Comparison of ENCODE assay signal across 8 cellular contexts in genomic region chr18:839224-840079, GRCh38. TPM values are rescaled to one million over a fixed set of nuclear protein-coding genes. Genes with fewer than 3 reads are reported as not detected.
DNase-seq lines count a peak whose midpoint lies in the region; ATAC-seq and TF ChIP-seq lines count a peak whose summit lies in the region.

No MANE protein-coding gene starts in this region.

- no peaks in the 10 kb centered on the region for H3K36me3 ChIP-seq in Caco-2 (ENCODE audit: control insufficient read depth, insufficient read depth, low read length)

- no peak overlapping the region for H3K27ac Mint-ChIP-seq in Caco-2 (ENCODE audit: unreplicated experiment)
- H3K27ac Mint-ChIP-seq in activated CD4-positive, alpha-beta memory T cell treated with anti-CD3 and anti-CD28 coated beads for 36 hours: no peak overlapping the region

- H3K9me3 ChIP-seq in Caco-2: no peaks in the 10 kb centered on the region

- TF ChIP-seq CTCF in Caco-2 (IDR thresholded peaks at IDR 0.05; ENCODE audit: insufficient read depth in 1 of 2, low read depth in 1 of 2, low read length in 1 of 2, severe bottlenecking in 1 of 2, unreplicated experiment in 1 of 2): peak; percentile 84 to 92

- H3K36me3 Mint-ChIP-seq in Caco-2 (ENCODE audit: insufficient read depth, unreplicated experiment): no peaks in the 10 kb centered on the region
- no peaks in the 10 kb centered on the region for H3K36me3 Mint-ChIP-seq in activated CD4-positive, alpha-beta memory T cell treated with anti-CD3 and anti-CD28 coated beads for 36 hours

- no peaks in the 10 kb centered on the region for H3K27me3 ChIP-seq in Caco-2 (replicated peaks; ENCODE audit: control insufficient read depth, insufficient read depth, low read length)

- no peaks in the 10 kb centered on the region for H3K27me3 Mint-ChIP-seq in Caco-2 (ENCODE audit: insufficient read depth, unreplicated experiment)
- H3K27me3 Mint-ChIP-seq in activated CD4-positive, alpha-beta memory T cell treated with anti-CD3 and anti-CD28 coated beads for 36 hours: no peaks in the 10 kb centered on the region

- H3K4me3 ChIP-seq in Caco-2 (ENCODE audit: low read depth, low read length): no peak overlapping the region

- intact Hi-C loops in Caco-2 (cut with micrococcal nuclease; ENCODE audit: unreplicated experiment): loop anchor here (2.0 to 10.0 kb wide), 3 partner anchors 185 to 555 kb away; partner anchors contain the start of gene TYMS
- intact Hi-C loops in activated CD4-positive, alpha-beta memory T cell treated with anti-CD3 and anti-CD28 coated beads for 36 hours (cut with micrococcal nuclease): loop anchor here (1.0 to 2.0 kb wide), 3 partner anchors 97 to 215 kb away; partner anchors contain the start of gene ENOSF1

- peak; percentile 98 for ATAC-seq in GM19467 (IDR thresholded peaks at IDR 0.05; ENCODE audit: unreplicated experiment)
- ATAC-seq in HG03558 (IDR thresholded peaks at IDR 0.05; ENCODE audit: extremely low read depth, unreplicated experiment): peak; percentile 94

- POLR2A ChIA-PET in Caco-2 (lab: Charles Lee): no interaction called here
- POLR2A ChIA-PET in activated CD4-positive, alpha-beta memory T cell treated with anti-CD3 and anti-CD28 coated beads for 36 hours (lab: Charles Lee): interaction anchor here (0.5 to 1.6 kb wide), 3 partner anchors 99 to 574 kb away, joined by 3 to 5 read pairs (median 4); partner anchors contain the start of gene ENOSF1

- BruUV-seq in Caco-2 (replicated peaks; lab: Mats Ljungman, UMichigan): no TSS peak

- H3K4me3 Mint-ChIP-seq in Caco-2 (ENCODE audit: unreplicated experiment): no peak overlapping the region
- H3K4me3 Mint-ChIP-seq in activated CD4-positive, alpha-beta memory T cell treated with anti-CD3 and anti-CD28 coated beads for 36 hours: no peak overlapping the region

- H3K9me3 Mint-ChIP-seq in Caco-2 (ENCODE audit: unreplicated experiment): no peaks in the 10 kb centered on the region
- no peaks in the 10 kb centered on the region for H3K9me3 Mint-ChIP-seq in activated CD4-positive, alpha-beta memory T cell treated with anti-CD3 and anti-CD28 coated beads for 36 hours

- no peaks in the 10 kb centered on the region; the same call in 1 of the 2 replicates for H3K4me1 ChIP-seq in Caco-2

- peak; percentile 78 to 86 for DNase-seq in Caco-2
- DNase-seq in NCI-H748 treated with DMSO at 0.1 percent for 48 hours (lab: John Stamatoyannopoulos, UW): peak; percentile 49
- peak; percentile 91 for DNase-seq in activated CD4-positive, alpha-beta memory T cell treated with anti-CD3 and anti-CD28 coated beads for 36 hours
- peak; percentile 86 for DNase-seq in effector CD4-positive, alpha-beta T cell
- peak; percentile 95 for DNase-seq in mesenteric fat pad (ENCODE audit: low spot score)
- DNase-seq in stimulated activated CD8-positive, alpha-beta memory T cell treated with anti-CD3 and anti-CD28 coated beads, Interleukin-2, amount 100 ng/mL, for 1 hour (ENCODE audit: low read depth in 2 of 2): peak; percentile 75 to 80

- peaks cover 13% of the 10 kb centered on the region for H3K4me1 Mint-ChIP-seq in Caco-2 (ENCODE audit: low read depth, unreplicated experiment)
- H3K4me1 Mint-ChIP-seq in activated CD4-positive, alpha-beta memory T cell treated with anti-CD3 and anti-CD28 coated beads for 36 hours (ENCODE audit: low read depth): no peaks in the 10 kb centered on the region

- CTCF ChIA-PET in Caco-2 (lab: Charles Lee): interaction anchor here (0.7 to 1.6 kb wide), 13 partner anchors 9 to 577 kb away, joined by 3 to 21 read pairs (median 4); partner anchors contain the start of gene ENOSF1
- CTCF ChIA-PET in activated CD4-positive, alpha-beta memory T cell treated with anti-CD3 and anti-CD28 coated beads for 36 hours (lab: Charles Lee): interaction anchor here (0.6 to 4.2 kb wide), 43 partner anchors 9 to 571 kb away, joined by 3 to 82 read pairs (median 4); partner anchors contain the start of genes ENOSF1 and THOC1

RNA-seq across cellular contexts. Expression of gene YES1, which starts 27.4 kb away (rescaled TPM):
- total RNA-seq in Caco-2 (2022) (81.5 and 95.0 TPM in 2 replicates), mesenteric fat pad (54.3 TPM)
- total RNA-seq in activated CD4-positive, alpha-beta memory T cell treated with anti-CD3 and anti-CD28 coated beads for 36 hours: 10 to 100 TPM; 14.2 to 17.0 TPM
